8 cellular contexts compared by ENCODE assay signal in genomic region chr6:168884646-168885086, GRCh38.
DNase-seq lines count a peak whose midpoint lies in the region; ATAC-seq, FAIRE-seq and TF ChIP-seq lines count a peak whose summit lies in the region.

No MANE protein-coding gene starts in this region.

- H3K4me3 ChIP-seq in cardiac muscle cell, result no peak overlapping the region

- H3K9me3 ChIP-seq in cardiac muscle cell (ENCODE audit: low read depth), result no peaks in the 10 kb centered on the region

- no peaks in the 10 kb centered on the region for H3K4me1 ChIP-seq in cardiac muscle cell (ENCODE audit: low read depth)

- TF ChIP-seq CTCF in AG09319 (IDR thresholded peaks at IDR 0.05; ENCODE audit: low read depth, low read length) (peak; percentile 69), cardiac muscle cell (IDR thresholded peaks at IDR 0.05; ENCODE audit: low read depth, low read length) (peak; percentile 93)

- H3K27me3 ChIP-seq in cardiac muscle cell, result peaks cover 9% of the 10 kb centered on the region

- peak overlapping the region in 1 of 2 donors; percentile 80 for H3K27ac Mint-ChIP-seq in activated naive CD4-positive, alpha-beta T cell treated with anti-CD3 and anti-CD28 coated beads, Interleukin-2, amount 50 U/mL, for 72 hours

- peaks cover 0 to 8% of the 10 kb centered on the region in 2 donors for H3K36me3 Mint-ChIP-seq in activated naive CD4-positive, alpha-beta T cell treated with anti-CD3 and anti-CD28 coated beads, Interleukin-2, amount 50 U/mL, for 72 hours

- DNase-seq in AG09319 (ENCODE audit: extremely low read depth, low read depth) (peak; percentile 16), HuH-7 (ENCODE audit: low spot score) (peak; percentile 96), cardiac muscle cell (ENCODE audit: low read depth in 1 of 2, low spot score in 1 of 2) (peak; percentile 63 to 72), putamen (ENCODE audit: low spot score) (peak; percentile 50), urothelium cell line (ENCODE audit: low spot score) (peak; percentile 89)
- peak; percentile 85 to 92 for DNase-seq in activated naive CD4-positive, alpha-beta T cell treated with anti-CD3 and anti-CD28 coated beads, Interleukin-2, amount 50 U/mL, for 72 hours (ENCODE audit: low spot score in 2 of 2)

- peaks cover 0 to 4% of the 10 kb centered on the region in 2 donors for H3K9me3 Mint-ChIP-seq in activated naive CD4-positive, alpha-beta T cell treated with anti-CD3 and anti-CD28 coated beads, Interleukin-2, amount 50 U/mL, for 72 hours

- no peak for FAIRE-seq in urothelium cell line (lab: Jason Lieb, UNC)

- ATAC-seq in GM19043 (IDR thresholded peaks at IDR 0.05; ENCODE audit: low read depth, unreplicated experiment) (peak; percentile 92), SK-N-SH treated with all-trans-retinoic acid at 6 μM for 48 hours (peak; percentile 91)
- ATAC-seq in activated naive CD4-positive, alpha-beta T cell treated with anti-CD3 and anti-CD28 coated beads, Interleukin-2, amount 50 U/mL, for 72 hours, result peak; percentile 95 to 96

- H3K27ac ChIP-seq in cardiac muscle cell, result no peak overlapping the region

- H3K36me3 ChIP-seq in cardiac muscle cell, result no peaks in the 10 kb centered on the region

TF ChIP-seq in SK-N-SH treated with all-trans-retinoic acid at 6 μM for 48 hours, 23 proteins besides CTCF, POLR2A, EP300 and RAD21:
- TF ChIP-seq RARB (CRISPR knock-in tag; IDR thresholded peaks at IDR 0.05) (no peak), ESRRG (CRISPR knock-in tag; IDR thresholded peaks at IDR 0.05) (no peak), CSRNP3 (CRISPR knock-in tag; IDR thresholded peaks at IDR 0.05) (no peak), ZFP30 (CRISPR knock-in tag; IDR thresholded peaks at IDR 0.05) (no peak), GLIS3 (CRISPR knock-in tag; IDR thresholded peaks at IDR 0.05) (no peak), ZC3H10 (CRISPR knock-in tag; IDR thresholded peaks at IDR 0.05) (no peak), ZNF565 (CRISPR knock-in tag; conservative IDR thresholded peaks at IDR 0.05; ENCODE audit: low read depth) (no peak), SNAI2 (CRISPR knock-in tag; IDR thresholded peaks at IDR 0.05) (no peak), TCF4 (CRISPR knock-in tag; IDR thresholded peaks at IDR 0.05; ENCODE audit: borderline replicate concordance) (no peak), ISL1 (CRISPR knock-in tag; IDR thresholded peaks at IDR 0.05) (no peak), OSR1 (CRISPR knock-in tag; IDR thresholded peaks at IDR 0.05) (no peak)
- TF ChIP-seq, protein P1, sequence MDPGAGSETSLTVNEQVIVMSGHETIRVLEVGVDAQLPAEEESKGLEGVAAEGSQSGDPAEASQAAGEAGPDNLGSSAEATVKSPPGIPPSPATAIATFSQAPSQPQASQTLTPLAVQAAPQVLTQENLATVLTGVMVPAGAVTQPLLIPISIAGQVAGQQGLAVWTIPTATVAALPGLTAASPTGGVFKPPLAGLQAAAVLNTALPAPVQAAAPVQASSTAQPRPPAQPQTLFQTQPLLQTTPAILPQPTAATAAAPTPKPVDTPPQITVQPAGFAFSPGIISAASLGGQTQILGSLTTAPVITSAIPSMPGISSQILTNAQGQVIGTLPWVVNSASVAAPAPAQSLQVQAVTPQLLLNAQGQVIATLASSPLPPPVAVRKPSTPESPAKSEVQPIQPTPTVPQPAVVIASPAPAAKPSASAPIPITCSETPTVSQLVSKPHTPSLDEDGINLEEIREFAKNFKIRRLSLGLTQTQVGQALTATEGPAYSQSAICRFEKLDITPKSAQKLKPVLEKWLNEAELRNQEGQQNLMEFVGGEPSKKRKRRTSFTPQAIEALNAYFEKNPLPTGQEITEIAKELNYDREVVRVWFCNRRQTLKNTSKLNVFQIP (CRISPR knock-in tag; IDR thresholded peaks at IDR 0.05; ENCODE audit: borderline replicate concordance, low read depth), result no peak

Comparison
In these comparisons a context has a peak if more than half of its experiments do, and no peak if none do; other contexts are left out.
1. DNase-seq: peak in every context shown above with its lines; median percentile 96 in HuH-7; 89 in urothelium cell line; 88 in activated naive CD4-positive, alpha-beta T cell treated with anti-CD3 and anti-CD28 coated beads, Interleukin-2, amount 50 U/mL, for 72 hours; 68 in cardiac muscle cell; 50 in putamen; 16 in AG09319.